9 cellular contexts compared by ENCODE assay signal in genomic region chr6:54441020-54441419, GRCh38.
"Had no signal": no experiment of that assay in that cellular context is flagged by ENCODE, and none has a peak within 500 bp of the region (broad histone marks: within the 10 kb centered on the region; RNA-seq: fewer than 3 reads in every experiment).

No MANE protein-coding gene starts in this region.

- DNase-seq: GM23248, GOT3, H7, HFFc6 had no signal

- H3K9me3 Mint-ChIP-seq: HFFc6 had no signal

- H3K27me3 Mint-ChIP-seq: IgD-negative memory B cell had no signal

- H3K9me3 ChIP-seq: HAP-1 had no signal

- H3K27ac Mint-ChIP-seq: HFFc6, IgD-negative memory B cell had no signal

- H3K4me3 ChIP-seq: GM23248, HAP-1 had no signal

- H3K27ac ChIP-seq: GM23248, HL-60 had no signal

- ATAC-seq: HCT116, HepG2 had no signal

- H3K4me3 Mint-ChIP-seq: HFFc6, IgD-negative memory B cell had no signal

- H2AFZ ChIP-seq: GM23248 had no signal

- H3K9ac ChIP-seq: GM23248 had no signal

- H3K36me3 Mint-ChIP-seq: IgD-negative memory B cell had no signal

- H3K36me3 ChIP-seq: HAP-1 had no signal

- H3K4me1 Mint-ChIP-seq: IgD-negative memory B cell had no signal

- H3K4me1 ChIP-seq: HAP-1 had no signal
